Comparison of ENCODE assay signal across 21 cellular contexts in genomic region chr4:32929738-32930688, GRCh38.
"Had no signal": no experiment of that assay in that cellular context is flagged by ENCODE, and none has a peak within 500 bp of the region (broad histone marks: within the 10 kb centered on the region; RNA-seq: fewer than 3 reads in every experiment).

No MANE protein-coding gene starts in this region.

- H3K4me3 Mint-ChIP-seq: activated CD4-positive, alpha-beta memory T cell treated with anti-CD3 and anti-CD28 coated beads for 36 hours; activated CD8-positive, alpha-beta memory T cell treated with anti-CD3 and anti-CD28 coated beads, Interleukin-2, amount 10 ng/mL, durations not matched to agents 7 days and 5 days; activated naive CD8-positive, alpha-beta T cell treated with anti-CD3 and anti-CD28 coated beads for 36 hours; brain; immature natural killer cell; memory B cell; naive B cell; neural crest cell; stimulated activated naive B cell treated with anti-CD40 and anti-IgM and Interleukin-4, amounts not matched to agents 10 μg/mL and 1 μg/mL and 100 μg/mL, for 72 hours had no signal

- H3K4me1 Mint-ChIP-seq: activated CD8-positive, alpha-beta memory T cell treated with anti-CD3 and anti-CD28 coated beads, Interleukin-2, amount 10 ng/mL, durations not matched to agents 7 days and 5 days; activated naive CD8-positive, alpha-beta T cell treated with anti-CD3 and anti-CD28 coated beads for 36 hours; immature natural killer cell; memory B cell; naive B cell; neural crest cell; stimulated activated naive B cell treated with anti-CD40 and anti-IgM and Interleukin-4, amounts not matched to agents 10 μg/mL and 1 μg/mL and 100 μg/mL, for 72 hours had no signal

- H3K27ac Mint-ChIP-seq: activated CD4-positive, alpha-beta memory T cell treated with anti-CD3 and anti-CD28 coated beads for 36 hours; activated CD8-positive, alpha-beta memory T cell treated with anti-CD3 and anti-CD28 coated beads, Interleukin-2, amount 10 ng/mL, durations not matched to agents 7 days and 5 days; activated naive CD8-positive, alpha-beta T cell treated with anti-CD3 and anti-CD28 coated beads for 36 hours; immature natural killer cell; memory B cell; naive B cell; stimulated activated naive B cell treated with anti-CD40 and anti-IgM and Interleukin-4, amounts not matched to agents 10 μg/mL and 1 μg/mL and 100 μg/mL, for 72 hours had no signal

- H3K4me3 ChIP-seq: colonic mucosa, mucosa of descending colon, right lobe of liver, thoracic aorta, upper lobe of left lung had no signal

- H3K27me3 Mint-ChIP-seq: activated CD4-positive, alpha-beta memory T cell treated with anti-CD3 and anti-CD28 coated beads for 36 hours; activated CD8-positive, alpha-beta memory T cell treated with anti-CD3 and anti-CD28 coated beads, Interleukin-2, amount 10 ng/mL, durations not matched to agents 7 days and 5 days; activated naive CD8-positive, alpha-beta T cell treated with anti-CD3 and anti-CD28 coated beads for 36 hours; brain; memory B cell; naive B cell; stimulated activated naive B cell treated with anti-CD40 and anti-IgM and Interleukin-4, amounts not matched to agents 10 μg/mL and 1 μg/mL and 100 μg/mL, for 72 hours had no signal

- DNase-seq: activated CD4-positive, alpha-beta memory T cell treated with anti-CD3 and anti-CD28 coated beads for 36 hours; activated CD4-positive, alpha-beta T cell treated with anti-CD3 and anti-CD28 coated beads for 4 hours; activated CD8-positive, alpha-beta memory T cell treated with anti-CD3 and anti-CD28 coated beads, Interleukin-2, amount 10 ng/mL, durations not matched to agents 7 days and 5 days; activated naive CD4-positive, alpha-beta T cell; activated naive CD8-positive, alpha-beta T cell treated with anti-CD3 and anti-CD28 coated beads for 36 hours; amygdala; caudate nucleus; colonic mucosa; erythroblast; immature natural killer cell; kidney glomerular epithelial cell; mucosa of descending colon; naive B cell; right lobe of liver; stimulated activated CD4-positive, alpha-beta T cell treated with anti-CD3 and anti-CD28 coated beads, Interleukin-4, amount 100 ng/mL, for 24 hours; stimulated activated naive B cell treated with anti-CD40 and anti-IgM and Interleukin-4, amounts not matched to agents 10 μg/mL and 1 μg/mL and 100 μg/mL, for 72 hours; upper lobe of left lung had no signal

- H3K9me3 ChIP-seq: colonic mucosa, mucosa of descending colon, right lobe of liver, thoracic aorta, upper lobe of left lung had no signal

- H3K36me3 ChIP-seq: colonic mucosa, right lobe of liver, thoracic aorta, upper lobe of left lung had no signal

- H3K27ac ChIP-seq: colonic mucosa, right lobe of liver, thoracic aorta, upper lobe of left lung had no signal

- H3K4me1 ChIP-seq: colonic mucosa, right lobe of liver, upper lobe of left lung had no signal

- H3K27me3 ChIP-seq: colonic mucosa, right lobe of liver, upper lobe of left lung had no signal

- H3K9me3 Mint-ChIP-seq: brain, memory B cell had no signal

- H3K36me3 Mint-ChIP-seq: activated CD4-positive, alpha-beta memory T cell treated with anti-CD3 and anti-CD28 coated beads for 36 hours; activated CD8-positive, alpha-beta memory T cell treated with anti-CD3 and anti-CD28 coated beads, Interleukin-2, amount 10 ng/mL, durations not matched to agents 7 days and 5 days; activated naive CD8-positive, alpha-beta T cell treated with anti-CD3 and anti-CD28 coated beads for 36 hours; brain; memory B cell; naive B cell; stimulated activated naive B cell treated with anti-CD40 and anti-IgM and Interleukin-4, amounts not matched to agents 10 μg/mL and 1 μg/mL and 100 μg/mL, for 72 hours had no signal

- ATAC-seq: activated CD8-positive, alpha-beta memory T cell treated with anti-CD3 and anti-CD28 coated beads, Interleukin-2, amount 10 ng/mL, durations not matched to agents 7 days and 5 days; mucosa of descending colon; right lobe of liver; stimulated activated naive B cell treated with anti-CD40 and anti-IgM and Interleukin-4, amounts not matched to agents 10 μg/mL and 1 μg/mL and 100 μg/mL, for 72 hours had no signal
